In the genomic region with DNA sequence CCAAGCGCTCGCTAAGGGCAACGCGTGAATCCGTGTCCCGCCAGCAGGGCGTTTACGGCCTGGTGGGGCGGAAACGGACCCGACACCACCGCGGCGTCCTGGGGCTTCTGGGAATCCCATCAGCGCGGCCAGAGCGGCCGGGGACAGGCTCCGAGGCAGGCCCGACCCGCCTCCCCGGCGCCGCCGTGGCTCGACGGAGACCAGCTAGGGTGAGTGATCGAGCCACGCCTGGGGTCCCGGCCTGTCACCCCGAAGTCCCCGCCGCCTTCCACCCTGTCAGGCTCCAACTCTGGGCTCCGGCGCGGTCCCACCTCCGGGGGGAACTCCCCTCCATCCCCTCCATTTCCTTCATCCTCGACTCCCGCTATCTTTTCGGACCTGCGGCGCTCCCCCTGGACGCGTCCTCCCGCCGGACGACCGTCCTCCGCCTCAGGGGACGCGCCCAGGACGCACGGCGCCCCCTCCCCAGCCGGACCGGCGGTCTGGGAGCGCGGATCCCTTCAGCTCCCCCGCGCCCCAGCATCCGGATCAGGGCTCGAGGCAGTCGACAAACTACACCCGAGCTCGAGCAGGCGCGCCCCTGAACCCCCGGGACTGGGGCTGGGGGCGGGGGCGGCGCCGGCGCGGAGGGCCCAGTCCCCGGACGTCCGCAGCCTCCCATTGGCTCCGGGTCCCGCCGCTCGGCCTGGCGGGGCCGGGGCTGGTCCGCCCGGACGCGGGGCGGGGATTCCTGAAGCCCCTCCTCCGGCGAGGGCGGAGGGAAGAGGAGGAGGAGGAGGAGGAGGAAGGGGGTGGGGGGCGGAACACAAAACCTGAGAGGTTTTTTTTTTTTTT, we compare ENCODE assay signal across 8 cellular contexts. TPM values are rescaled to one million over a fixed set of nuclear protein-coding genes. Genes with fewer than 3 reads are reported as not detected.
DNase-seq lines count a peak whose midpoint lies in the region; ATAC-seq and TF ChIP-seq lines count a peak whose summit lies in the region.

No MANE protein-coding gene starts in this region.

- intact Hi-C loops in ascending aorta (cut with DNase I): loop anchor here (1.0 to 10.0 kb wide), 6 partner anchors 8 to 333 kb away; a partner anchor contains a TSS

- no peak for TF ChIP-seq CTCF in GM13977 (IDR thresholded peaks at IDR 0.05; ENCODE audit: extremely low read depth, insufficient read depth, missing control alignments)
- TF ChIP-seq CTCF in ascending aorta (IDR thresholded peaks at IDR 0.05): peak; percentile 22 to 55 (median 25)

- peak; percentile 73 for ATAC-seq in HG02852 (IDR thresholded peaks at IDR 0.05; ENCODE audit: unreplicated experiment)

- H3K27ac Mint-ChIP-seq in T-helper 2 cell treated with Interferon-gamma antibody and Interleukin-4, amounts not matched to agents 5 μg/mL and 100 μg/mL, for 36 hours: peak overlapping the region; percentile 83

- H3K4me3 Mint-ChIP-seq in T-helper 2 cell treated with Interferon-gamma antibody and Interleukin-4, amounts not matched to agents 5 μg/mL and 100 μg/mL, for 36 hours: peak overlapping the region; percentile 80

- H3K4me3 ChIP-seq in ascending aorta: peak overlapping the region; percentile 84 to 97

- in situ Hi-C loops in GM13977 (cut with MboI; ENCODE audit: low pct_unique_long_range_greater_than_20kb, low sequenced_read_pairs, unreplicated experiment): no loop called here

- no peaks in the 10 kb centered on the region for H3K27me3 Mint-ChIP-seq in T-helper 2 cell treated with Interferon-gamma antibody and Interleukin-4, amounts not matched to agents 5 μg/mL and 100 μg/mL, for 36 hours (ENCODE audit: low read depth)

- H3K27ac ChIP-seq in ascending aorta: peak overlapping the region; percentile 94 to 97

- H3K36me3 ChIP-seq in ascending aorta: no peaks in the 10 kb centered on the region

- H3K9me3 ChIP-seq in ascending aorta: no peaks in the 10 kb centered on the region

- peak; percentile 99 for DNase-seq in GM13977 (ENCODE audit: low spot score)
- DNase-seq in NCI-H1694 (lab: John Stamatoyannopoulos, UW): peak; percentile 73
- DNase-seq in T-helper 2 cell treated with Interferon-gamma antibody and Interleukin-4, amounts not matched to agents 5 μg/mL and 100 μg/mL, for 36 hours (ENCODE audit: low spot score): peak; percentile 93
- DNase-seq in ascending aorta (ENCODE audit: low spot score in 2 of 2): peak; percentile 65 to 96
- DNase-seq in hepatic stellate cell (ENCODE audit: low spot score): peak; percentile 96
- DNase-seq in retina: peak; percentile 94
- DNase-seq in cortex of kidney (lab: John Stamatoyannopoulos, UW): no peak

- peaks cover 10% of the 10 kb centered on the region for H3K36me3 Mint-ChIP-seq in T-helper 2 cell treated with Interferon-gamma antibody and Interleukin-4, amounts not matched to agents 5 μg/mL and 100 μg/mL, for 36 hours (ENCODE audit: low read depth)

- no peaks in the 10 kb centered on the region for H3K9me3 Mint-ChIP-seq in T-helper 2 cell treated with Interferon-gamma antibody and Interleukin-4, amounts not matched to agents 5 μg/mL and 100 μg/mL, for 36 hours

- no peaks in the 10 kb centered on the region for H3K27me3 ChIP-seq in ascending aorta

- peaks cover 21% of the 10 kb centered on the region for H3K4me1 Mint-ChIP-seq in T-helper 2 cell treated with Interferon-gamma antibody and Interleukin-4, amounts not matched to agents 5 μg/mL and 100 μg/mL, for 36 hours (ENCODE audit: low read depth)

- H3K4me1 ChIP-seq in ascending aorta: peaks cover 9 to 38% of the 10 kb centered on the region in 2 donors

RNA-seq across cellular contexts. Expression of a gene that starts 0.6 kb away (rescaled TPM):
- total RNA-seq in ascending aorta: 19.7 TPM

RNA-seq across cellular contexts. Expression of a gene that starts 35.3 kb away (rescaled TPM):
- total RNA-seq in ascending aorta: not detected
